19 cellular contexts compared by ENCODE assay signal in the genomic region with DNA sequence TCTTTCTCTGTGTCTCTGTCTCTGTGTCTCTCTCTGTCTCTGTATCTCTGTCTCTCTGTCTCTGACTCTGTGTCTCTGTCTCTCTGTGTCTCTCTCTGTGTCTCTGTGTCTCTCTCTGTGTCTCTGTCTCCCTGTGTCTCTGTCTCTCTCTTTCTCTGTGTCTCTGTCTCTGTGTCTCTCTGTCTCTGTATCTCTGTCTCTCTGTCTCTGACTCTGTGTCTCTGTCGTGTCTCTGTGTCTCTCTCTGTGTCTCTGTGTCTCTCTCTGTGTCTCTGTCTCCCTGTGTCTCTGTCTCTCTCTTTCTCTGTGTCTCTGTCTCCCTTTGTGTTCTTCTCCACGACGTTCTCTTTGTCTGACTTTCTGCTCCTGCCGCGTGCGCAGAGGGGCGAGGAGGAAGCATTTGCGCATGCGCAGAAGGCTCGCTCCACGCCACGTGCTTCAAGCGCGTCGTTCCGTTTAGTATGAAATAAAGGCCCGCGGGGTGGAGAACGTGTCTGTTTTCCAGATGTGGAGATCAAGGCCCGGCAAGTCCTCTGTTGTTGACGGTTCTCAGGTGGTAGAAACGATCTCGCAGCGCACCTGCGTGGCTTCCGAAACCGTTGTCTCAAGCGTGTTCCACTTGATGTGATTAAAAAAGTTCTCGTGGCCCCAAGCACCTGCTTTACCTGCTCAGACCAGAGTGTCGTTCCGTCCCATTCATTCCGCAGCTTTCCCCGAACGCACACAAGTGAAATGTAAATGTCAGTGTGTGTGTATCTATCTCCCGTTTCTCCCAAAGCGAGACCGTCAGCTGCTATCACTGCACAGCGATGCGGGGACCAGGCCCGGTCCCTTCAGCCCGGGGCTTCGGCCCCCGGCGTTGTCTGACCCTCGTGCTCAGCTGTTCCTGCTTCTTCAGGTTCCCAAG. TPM values are rescaled to one million over a fixed set of nuclear protein-coding genes. Genes with fewer than 3 reads are reported as not detected.
DNase-seq lines count a peak whose midpoint lies in the region; ATAC-seq and TF ChIP-seq lines count a peak whose summit lies in the region.
"Not testable (repeated sequence)": the region's sequence is repeated elsewhere in the genome, so short reads cannot be mapped to it uniquely, and the experiment has no call there.
"Had no signal": no experiment of that assay in that cellular context is flagged by ENCODE, and none has a peak within 500 bp of the region (broad histone marks: within the 10 kb centered on the region; RNA-seq: fewer than 3 reads in every experiment).

No MANE protein-coding gene starts in this region.

- not testable (repeated sequence) for H3K27me3 Mint-ChIP-seq in activated CD4-positive, alpha-beta T cell treated with anti-CD3 and anti-CD28 coated beads, Interleukin-2, amount 10 ng/mL, durations not matched to agents 24 days and 14 days
- H3K27me3 Mint-ChIP-seq in activated naive CD4-positive, alpha-beta T cell treated with anti-CD3 and anti-CD28 coated beads, Interleukin-2, amount 10 ng/mL, durations not matched to agents 7 days and 5 days: peaks cover 39% of the 10 kb centered on the region
- H3K27me3 Mint-ChIP-seq in naive thymus-derived CD4-positive, alpha-beta T cell: peaks cover 0 to 27% (median 18%) of the 10 kb centered on the region in 5 donors

- not testable (repeated sequence) for ATAC-seq in naive thymus-derived CD4-positive, alpha-beta T cell

- not testable (repeated sequence) for H3K36me3 Mint-ChIP-seq in activated CD4-positive, alpha-beta T cell treated with anti-CD3 and anti-CD28 coated beads, Interleukin-2, amount 10 ng/mL, durations not matched to agents 24 days and 14 days (ENCODE audit: low read depth); activated naive CD4-positive, alpha-beta T cell treated with anti-CD3 and anti-CD28 coated beads, Interleukin-2, amount 10 ng/mL, durations not matched to agents 7 days and 5 days
- peaks cover 0 to 20% (median 9%) of the 10 kb centered on the region in 5 donors for H3K36me3 Mint-ChIP-seq in naive thymus-derived CD4-positive, alpha-beta T cell

- H3K36me3 ChIP-seq in naive thymus-derived CD4-positive, alpha-beta T cell (ENCODE audit: control insufficient read depth in 2 of 3, insufficient read depth in 3 of 3, low read length in 3 of 3): not testable (repeated sequence)

- in situ Hi-C loops in GM13976 (cut with MboI; ENCODE audit: low sequenced_read_pairs, unreplicated experiment): not testable (repeated sequence)

- H3K4me3 ChIP-seq in naive thymus-derived CD4-positive, alpha-beta T cell (ENCODE audit: low read length): not testable (repeated sequence)

- H3K27ac Mint-ChIP-seq in activated CD4-positive, alpha-beta T cell treated with anti-CD3 and anti-CD28 coated beads, Interleukin-2, amount 10 ng/mL, durations not matched to agents 24 days and 14 days: peak overlapping the region; percentile 57
- peak overlapping the region; percentile 3 for H3K27ac Mint-ChIP-seq in activated naive CD4-positive, alpha-beta T cell treated with anti-CD3 and anti-CD28 coated beads, Interleukin-2, amount 10 ng/mL, durations not matched to agents 7 days and 5 days
- peak overlapping the region in 6 of 9 donors; percentile 54 to 84 (median 72) for H3K27ac Mint-ChIP-seq in naive thymus-derived CD4-positive, alpha-beta T cell

- CTCF ChIA-PET in activated naive CD4-positive, alpha-beta T cell treated with anti-CD3 and anti-CD28 coated beads, Interleukin-2, amount 10 ng/mL, durations not matched to agents 7 days and 5 days (lab: Charles Lee); naive thymus-derived CD4-positive, alpha-beta T cell (lab: Charles Lee): not testable (repeated sequence)

- H3K27me3 ChIP-seq in naive thymus-derived CD4-positive, alpha-beta T cell (ENCODE audit: control insufficient read depth in 2 of 2, insufficient read depth in 2 of 2, low read length in 2 of 2): not testable (repeated sequence)

- not testable (repeated sequence) for H3K27ac ChIP-seq in naive thymus-derived CD4-positive, alpha-beta T cell (ENCODE audit: low read depth, low read length)

- peaks cover 0 to 11% (median 0%) of the 10 kb centered on the region in 3 experiments for H3K9me3 ChIP-seq in naive thymus-derived CD4-positive, alpha-beta T cell (ENCODE audit: control insufficient read depth in 2 of 3, low read length in 3 of 3)

- H3K4me1 ChIP-seq in naive thymus-derived CD4-positive, alpha-beta T cell (ENCODE audit: control insufficient read depth in 2 of 2, insufficient read depth in 2 of 2, low read length in 2 of 2): not testable (repeated sequence)

- TF ChIP-seq CTCF in GM13976 (IDR thresholded peaks at IDR 0.05; ENCODE audit: borderline replicate concordance, control extremely low read depth, extremely low read depth, insufficient read depth, missing control alignments): not testable (repeated sequence)

- intact Hi-C loops in activated CD4-positive, alpha-beta T cell treated with anti-CD3 and anti-CD28 coated beads, Interleukin-2, amount 10 ng/mL, durations not matched to agents 24 days and 14 days (cut with micrococcal nuclease); cardiac septum (cut with DNase I); naive thymus-derived CD4-positive, alpha-beta T cell (cut with micrococcal nuclease): not testable (repeated sequence)

- peaks cover 33% of the 10 kb centered on the region for H3K9me3 Mint-ChIP-seq in activated CD4-positive, alpha-beta T cell treated with anti-CD3 and anti-CD28 coated beads, Interleukin-2, amount 10 ng/mL, durations not matched to agents 24 days and 14 days
- peaks cover 47% of the 10 kb centered on the region for H3K9me3 Mint-ChIP-seq in activated naive CD4-positive, alpha-beta T cell treated with anti-CD3 and anti-CD28 coated beads, Interleukin-2, amount 10 ng/mL, durations not matched to agents 7 days and 5 days
- peaks cover 5 to 42% (median 24%) of the 10 kb centered on the region in 11 donors for H3K9me3 Mint-ChIP-seq in naive thymus-derived CD4-positive, alpha-beta T cell

- not testable (repeated sequence) for H3K4me1 Mint-ChIP-seq in activated CD4-positive, alpha-beta T cell treated with anti-CD3 and anti-CD28 coated beads, Interleukin-2, amount 10 ng/mL, durations not matched to agents 24 days and 14 days
- peaks cover 21% of the 10 kb centered on the region for H3K4me1 Mint-ChIP-seq in activated naive CD4-positive, alpha-beta T cell treated with anti-CD3 and anti-CD28 coated beads, Interleukin-2, amount 10 ng/mL, durations not matched to agents 7 days and 5 days
- peaks cover 6 to 22% (median 11%) of the 10 kb centered on the region in 7 donors for H3K4me1 Mint-ChIP-seq in naive thymus-derived CD4-positive, alpha-beta T cell

- H3K4me3 Mint-ChIP-seq in activated CD4-positive, alpha-beta T cell treated with anti-CD3 and anti-CD28 coated beads, Interleukin-2, amount 10 ng/mL, durations not matched to agents 24 days and 14 days; activated naive CD4-positive, alpha-beta T cell treated with anti-CD3 and anti-CD28 coated beads, Interleukin-2, amount 10 ng/mL, durations not matched to agents 7 days and 5 days: not testable (repeated sequence)
- H3K4me3 Mint-ChIP-seq in naive thymus-derived CD4-positive, alpha-beta T cell: peak overlapping the region in 3 of 10 donors; percentile 4 to 39 (median 34)

- peak; percentile 27 for DNase-seq in GM13976 (ENCODE audit: low spot score)
- peak; percentile 52 for DNase-seq in NCI-H526 treated with DMSO at 0.1 percent for 48 hours (lab: John Stamatoyannopoulos, UW)
- not testable (repeated sequence) for DNase-seq in activated CD4-positive, alpha-beta T cell treated with anti-CD3 and anti-CD28 coated beads, Interleukin-2, amount 10 ng/mL, durations not matched to agents 24 days and 14 days; activated naive CD4-positive, alpha-beta T cell treated with anti-CD3 and anti-CD28 coated beads, Interleukin-2, amount 10 ng/mL, durations not matched to agents 7 days and 5 days
- peak; percentile 49 for DNase-seq in cardiac septum (ENCODE audit: low spot score)
- peak in 1 of 9 donors; percentile 19 for DNase-seq in naive thymus-derived CD4-positive, alpha-beta T cell
- DNase-seq in stimulated activated CD4-positive, alpha-beta T cell treated with anti-CD3 and anti-CD28 coated beads, Interleukin-4, amount 100 ng/mL, for 24 hours: peak; percentile 2

- POLR2A ChIA-PET in naive thymus-derived CD4-positive, alpha-beta T cell (lab: Charles Lee): interaction anchor here (0.6 kb wide), 1 partner anchor 32 kb away, joined by 3 read pairs; no protein-coding TSS in a partner anchor

RNA-seq across cellular contexts. Expression of a gene that starts 14.8 kb away (rescaled TPM):
- total RNA-seq in activated CD4-positive, alpha-beta T cell treated with anti-CD3 and anti-CD28 coated beads, Interleukin-2, amount 10 ng/mL, durations not matched to agents 24 days and 14 days: 1.0 and 1.2 TPM in 2 replicates
- total RNA-seq in cardiac septum: not detected
- 10 to 100 TPM in 1 of 5 experiments, 1 to 10 TPM in 2, not detected in 2; 1.1 to 13.9 (median 1.2) TPM for total RNA-seq in naive thymus-derived CD4-positive, alpha-beta T cell
- polyA plus RNA-seq in naive thymus-derived CD4-positive, alpha-beta T cell: not detected
- total RNA-seq: esophagus squamous epithelium, MCF 10A had no signal

RNA-seq across cellular contexts. Expression of a gene that starts 34.9 kb away (rescaled TPM):
- total RNA-seq in activated CD4-positive, alpha-beta T cell treated with anti-CD3 and anti-CD28 coated beads, Interleukin-2, amount 10 ng/mL, durations not matched to agents 24 days and 14 days: 79.6 and 83.3 TPM in 2 replicates
- total RNA-seq in cardiac septum: 2.0 TPM
- 1 to 10 TPM in 2 of 5 experiments, under 1 TPM in 1, not detected in 2; 0.56 to 9.4 (median 1.1) TPM for total RNA-seq in naive thymus-derived CD4-positive, alpha-beta T cell
- under 1 TPM; 0.24 to 0.85 TPM for polyA plus RNA-seq in naive thymus-derived CD4-positive, alpha-beta T cell
- total RNA-seq: HT-29, MCF 10A, myocyte, urinary bladder had no signal
- polyA plus RNA-seq: aorta had no signal

RNA-seq across cellular contexts. Expression of a gene that starts 45.7 kb away (rescaled TPM):
- 0.07 TPM in 1 of 2 replicates, not detected in the other for total RNA-seq in activated CD4-positive, alpha-beta T cell treated with anti-CD3 and anti-CD28 coated beads, Interleukin-2, amount 10 ng/mL, durations not matched to agents 24 days and 14 days
- total RNA-seq in cardiac septum: 0.08 TPM
- total RNA-seq in naive thymus-derived CD4-positive, alpha-beta T cell: under 1 TPM in 1 of 5 experiments, not detected in 4; 0.54 TPM
- not detected for polyA plus RNA-seq in naive thymus-derived CD4-positive, alpha-beta T cell
- total RNA-seq: activated T-helper 1 cell treated with anti-CD3 and anti-CD28 coated beads, Interleukin-12 subunit alpha, Interleukin-12 subunit beta, Interleukin-2, Interleukin-4 antibody, amounts not matched to agents 30 ng/mL and 10 ng/mL and 1 ng/mL, durations not matched to agents 14 hours and 24 hours and 36 hours; aorta; HT-29; MCF 10A; mesenteric fat pad; right atrium auricular region; urinary bladder had no signal
- polyA plus RNA-seq: aorta, CD14-positive monocyte, ovary had no signal

RNA-seq across cellular contexts. Expression of a gene that starts 47.2 kb away (rescaled TPM):
- 0.52 and 1.2 TPM in 2 replicates for total RNA-seq in activated CD4-positive, alpha-beta T cell treated with anti-CD3 and anti-CD28 coated beads, Interleukin-2, amount 10 ng/mL, durations not matched to agents 24 days and 14 days
- total RNA-seq in cardiac septum: not detected
- under 1 TPM in 3 of 5 experiments, not detected in 2; 0.17 to 0.93 (median 0.37) TPM for total RNA-seq in naive thymus-derived CD4-positive, alpha-beta T cell
- polyA plus RNA-seq in naive thymus-derived CD4-positive, alpha-beta T cell: not detected
- total RNA-seq: aorta, HT-29, left lung, MCF 10A, mesenteric fat pad, myocyte, urinary bladder had no signal
- polyA plus RNA-seq: aorta, CD14-positive monocyte, urinary bladder had no signal

Comparison
In these comparisons a context has a peak if more than half of its experiments do, and no peak if none do; other contexts are left out.
1. H3K27ac Mint-ChIP-seq: peak in every context shown above with its lines; median percentile 72 in naive thymus-derived CD4-positive, alpha-beta T cell; 57 in activated CD4-positive, alpha-beta T cell treated with anti-CD3 and anti-CD28 coated beads, Interleukin-2, amount 10 ng/mL, durations not matched to agents 24 days and 14 days; 3 in activated naive CD4-positive, alpha-beta T cell treated with anti-CD3 and anti-CD28 coated beads, Interleukin-2, amount 10 ng/mL, durations not matched to agents 7 days and 5 days.